In the genomic region with DNA sequence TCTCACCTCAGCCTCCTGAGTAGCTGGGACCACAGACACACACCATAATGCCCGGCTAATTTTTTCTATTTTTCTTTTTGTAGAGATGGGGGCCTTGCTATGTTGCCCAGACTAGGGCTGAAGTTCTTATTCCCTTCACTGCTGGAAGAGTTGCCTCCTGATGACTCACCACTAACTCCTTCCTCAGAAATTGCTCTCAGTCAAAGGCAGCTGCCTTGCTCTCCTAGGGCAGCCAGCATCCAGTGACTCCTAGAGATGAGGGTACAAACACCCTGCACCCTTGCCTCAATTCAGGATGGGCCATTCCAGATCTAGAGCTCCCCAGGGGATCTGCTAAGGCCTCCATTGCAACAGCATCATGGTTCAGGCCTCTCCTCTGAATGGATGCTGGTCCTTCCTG, we compare ENCODE assay signal across 30 cellular contexts. TPM values are rescaled to one million over a fixed set of nuclear protein-coding genes. Genes with fewer than 3 reads are reported as not detected.
A peak's percentile ranks its signal among the peaks of the same experiment; 100 is the strongest.
DNase-seq lines count a peak whose midpoint lies in the region; ATAC-seq, FAIRE-seq and TF ChIP-seq lines count a peak whose summit lies in the region.
"Had no signal": no experiment of that assay in that cellular context is flagged by ENCODE, and none has a peak within 500 bp of the region (broad histone marks: within the 10 kb centered on the region; RNA-seq: fewer than 3 reads in every experiment).

No MANE protein-coding gene starts in this region.

- H3K9me3 ChIP-seq in kidney (ENCODE audit: control insufficient read depth in 1 of 2, low read length in 2 of 2) = no peaks in the 10 kb centered on the region
- H3K9me3 ChIP-seq: ovary, sigmoid colon, thoracic aorta had no signal

- TF ChIP-seq CTCF in NB4 (IDR thresholded peaks at IDR 0.05; ENCODE audit: low read depth, low read length) = no peak
- TF ChIP-seq CTCF in choroid plexus epithelial cell (conservative IDR thresholded peaks at IDR 0.05; ENCODE audit: low read depth, low read length) = no peak
- TF ChIP-seq CTCF in kidney (IDR thresholded peaks at IDR 0.05; ENCODE audit: borderline replicate concordance, extremely low read depth, insufficient read depth) = no peak

- H3K27ac ChIP-seq in kidney (ENCODE audit: low read depth in 2 of 2, low read length in 2 of 2) = no peak overlapping the region
- H3K27ac ChIP-seq: HL-60, ovary, sigmoid colon, thoracic aorta, WERI-Rb-1 had no signal

- H3K36me3 ChIP-seq in kidney (ENCODE audit: control insufficient read depth in 1 of 2, insufficient read depth in 2 of 2, low read length in 2 of 2) = no peaks in the 10 kb centered on the region
- H3K36me3 ChIP-seq: ovary, sigmoid colon, thoracic aorta, WERI-Rb-1 had no signal

- intact Hi-C loops in kidney (cut with DNase I) = no loop called here

- H3K4me1 Mint-ChIP-seq in T-cell = no peaks in the 10 kb centered on the region
- H3K4me1 Mint-ChIP-seq: activated naive CD8-positive, alpha-beta T cell treated with anti-CD3 and anti-CD28 coated beads for 36 hours; stimulated activated memory B cell treated with anti-CD40 and anti-IgM and Interleukin-4, amounts not matched to agents 10 μg/mL and 1 μg/mL and 100 μg/mL, for 72 hours had no signal

- POLR2A ChIA-PET in T-cell (lab: Charles Lee) = no interaction called here

- CTCF ChIA-PET in T-cell (lab: Charles Lee) = no interaction called here

- no peak overlapping the region for H3K9ac ChIP-seq in kidney (ENCODE audit: low read length in 2 of 2)

- TF ChIP-seq POLR2A in NB4 (IDR thresholded peaks at IDR 0.05; ENCODE audit: extremely low read depth, insufficient read length) = no peak

- no peak overlapping the region for H3K4me3 Mint-ChIP-seq in T-cell
- H3K4me3 Mint-ChIP-seq: activated naive CD8-positive, alpha-beta T cell treated with anti-CD3 and anti-CD28 coated beads for 36 hours; CD8-positive, alpha-beta T cell; stimulated activated memory B cell treated with anti-CD40 and anti-IgM and Interleukin-4, amounts not matched to agents 10 μg/mL and 1 μg/mL and 100 μg/mL, for 72 hours; T-helper 1 cell treated with Interleukin-12 subunit alpha and Interleukin-12 subunit beta and Interleukin-4 antibody, amounts not matched to agents 30 μg/mL and 1 μg/mL, for 36 hours had no signal

- FAIRE-seq in kidney (lab: Jason Lieb, UNC) = no peak
- FAIRE-seq: colon, keratinocyte had no signal

- ATAC-seq in HG02571 (IDR thresholded peaks at IDR 0.05; ENCODE audit: unreplicated experiment) (no peak), T-cell (replicated peaks in 1 of 4) (no peak), GM18873 (IDR thresholded peaks at IDR 0.05; ENCODE audit: low FRiP score, unreplicated experiment) (no peak)
- ATAC-seq: CD8-positive, alpha-beta T cell had no signal

- H3K4me3 ChIP-seq in NB4 (ENCODE audit: low read depth, low read length) (no peak overlapping the region), choroid plexus epithelial cell (ENCODE audit: low read depth, low read length) (no peak overlapping the region), kidney (ENCODE audit: low read length in 2 of 2) (no peak overlapping the region)
- H3K4me3 ChIP-seq: lung, ovary, sigmoid colon, thoracic aorta had no signal

- no peaks in the 10 kb centered on the region for H3K4me1 ChIP-seq in kidney (ENCODE audit: control insufficient read depth in 1 of 2, insufficient read depth in 1 of 2, low read depth in 1 of 2, low read length in 2 of 2)
- H3K4me1 ChIP-seq: sigmoid colon had no signal

- H3K36me3 Mint-ChIP-seq in T-cell = no peaks in the 10 kb centered on the region
- H3K36me3 Mint-ChIP-seq: activated naive CD8-positive, alpha-beta T cell treated with anti-CD3 and anti-CD28 coated beads for 36 hours; CD8-positive, alpha-beta T cell; stimulated activated memory B cell treated with anti-CD40 and anti-IgM and Interleukin-4, amounts not matched to agents 10 μg/mL and 1 μg/mL and 100 μg/mL, for 72 hours had no signal

- no peaks in the 10 kb centered on the region for H3K9me3 Mint-ChIP-seq in T-cell
- H3K9me3 Mint-ChIP-seq: activated naive CD8-positive, alpha-beta T cell treated with anti-CD3 and anti-CD28 coated beads for 36 hours; activated T-helper 2 cell treated with anti-CD3 and anti-CD28 coated beads, Interferon-gamma antibody, Interleukin-2, Interleukin-4, amounts not matched to agents 10 μg/mL and 5 μg/mL and 100 μg/mL, durations not matched to agents 14 hours and 24 hours and 36 hours; CD8-positive, alpha-beta T cell; stimulated activated memory B cell treated with anti-CD40 and anti-IgM and Interleukin-4, amounts not matched to agents 10 μg/mL and 1 μg/mL and 100 μg/mL, for 72 hours; T-helper 1 cell treated with Interleukin-12 subunit alpha and Interleukin-12 subunit beta and Interleukin-4 antibody, amounts not matched to agents 30 μg/mL and 1 μg/mL, for 36 hours had no signal

- peak; percentile 77 for DNase-seq in DMS53 (lab: John Stamatoyannopoulos, UW)
- peak; percentile 49 for DNase-seq in NB4 (ENCODE audit: low read depth)
- DNase-seq in choroid plexus epithelial cell (ENCODE audit: low read depth) = peak; percentile 43
- peak; percentile 57 for DNase-seq in islet precursor cell
- DNase-seq in kidney = no peak
- DNase-seq in T-cell = no peak
- DNase-seq: ACHN; activated CD8-positive, alpha-beta memory T cell treated with anti-CD3 and anti-CD28 coated beads, Interleukin-2, amount 50 U/mL, for 4 hours; activated naive CD8-positive, alpha-beta T cell treated with anti-CD3 and anti-CD28 coated beads for 36 hours; CD8-positive, alpha-beta T cell; DND-41; hippocampal formation; MM.1S; NCI-H187; NCI-H82; OCI-M1; ovary; SIG-M5; sigmoid colon; WERI-Rb-1 had no signal

- H3K27me3 Mint-ChIP-seq in T-cell = no peaks in the 10 kb centered on the region
- H3K27me3 Mint-ChIP-seq: activated naive CD8-positive, alpha-beta T cell treated with anti-CD3 and anti-CD28 coated beads for 36 hours had no signal

- no peak overlapping the region for H3K27ac Mint-ChIP-seq in T-cell
- H3K27ac Mint-ChIP-seq: activated T-helper 2 cell treated with anti-CD3 and anti-CD28 coated beads, Interferon-gamma antibody, Interleukin-2, Interleukin-4, amounts not matched to agents 10 μg/mL and 5 μg/mL and 100 μg/mL, durations not matched to agents 14 hours and 24 hours and 36 hours; CD8-positive, alpha-beta T cell; stimulated activated memory B cell treated with anti-CD40 and anti-IgM and Interleukin-4, amounts not matched to agents 10 μg/mL and 1 μg/mL and 100 μg/mL, for 72 hours; T-helper 1 cell treated with Interleukin-12 subunit alpha and Interleukin-12 subunit beta and Interleukin-4 antibody, amounts not matched to agents 30 μg/mL and 1 μg/mL, for 36 hours had no signal

RNA-seq across cellular contexts. Expression of a gene that starts 54.0 kb away (rescaled TPM):
- total RNA-seq in kidney = 52.8 TPM
- polyA plus RNA-seq in kidney (ENCODE audit: insufficient read depth, low read depth, low replicate concordance) = 12.0 TPM
- under 1 TPM in 4 of 5 donors, not detected in 1; 0.50 to 0.98 (median 0.73) TPM for total RNA-seq in T-cell

Comparison
In these comparisons a context has a peak if more than half of its experiments do, and no peak if none do; other contexts are left out.
1. DNase-seq: peak in DMS53 (single experiment), NB4 (single experiment), choroid plexus epithelial cell (single experiment) and islet precursor cell (single experiment); none in kidney (single experiment) and T-cell (0 of 34).
2. RNA of a gene that starts 54.0 kb away (total RNA-seq): 52.8 TPM in kidney (single experiment); 0.50 to 0.98 TPM in T-cell; every median in the first group is over 10 times any median in the second.